ENCODE assay signal across 13 cellular contexts in genomic region chr17:78019976-78020716, GRCh38.
DNase-seq lines count a peak whose midpoint lies in the region; ATAC-seq and TF ChIP-seq lines count a peak whose summit lies in the region.
"Had no signal": no experiment of that assay in that cellular context is flagged by ENCODE, and none has a peak within 500 bp of the region (broad histone marks: within the 10 kb centered on the region; RNA-seq: fewer than 3 reads in every experiment).

No MANE protein-coding gene starts in this region.

- H3K4me3 ChIP-seq in OCI-LY3 (ENCODE audit: low read length) (peak overlapping the region; percentile 63), neutrophil (ENCODE audit: low read depth in 1 of 2, low read length in 1 of 2) (no peak overlapping the region)
- H3K4me3 ChIP-seq: left lung, upper lobe of left lung had no signal

- no peaks in the 10 kb centered on the region for H3K79me2 ChIP-seq in OCI-LY3 (ENCODE audit: low read length)

- peak overlapping the region; percentile 64; the same call in 1 of the 2 replicates for H2AFZ ChIP-seq in OCI-LY3 (ENCODE audit: low read depth, low read length)

- no peaks in the 10 kb centered on the region for H3K27me3 Mint-ChIP-seq in activated CD4-positive, alpha-beta T cell treated with anti-CD3 and anti-CD28 coated beads for 36 hours

- no peaks in the 10 kb centered on the region for H3K9me3 Mint-ChIP-seq in activated CD4-positive, alpha-beta T cell treated with anti-CD3 and anti-CD28 coated beads for 36 hours (ENCODE audit: low read depth)
- H3K9me3 Mint-ChIP-seq: endodermal cell had no signal

- no peaks in the 10 kb centered on the region for H3K9me3 ChIP-seq in OCI-LY3 (ENCODE audit: insufficient read depth, low read length)
- no peaks in the 10 kb centered on the region for H3K9me3 ChIP-seq in neutrophil
- H3K9me3 ChIP-seq: left lung, upper lobe of left lung had no signal

- peak; percentile 73 for ATAC-seq in activated CD4-positive, alpha-beta T cell treated with anti-CD3 and anti-CD28 coated beads for 36 hours
- ATAC-seq in GM21423 (IDR thresholded peaks at IDR 0.05; ENCODE audit: unreplicated experiment) (peak; percentile 50), HG02870 (IDR thresholded peaks at IDR 0.05; ENCODE audit: unreplicated experiment) (no peak), HG02678 (IDR thresholded peaks at IDR 0.05; ENCODE audit: unreplicated experiment) (no peak)

- H3K4me1 Mint-ChIP-seq in activated CD4-positive, alpha-beta T cell treated with anti-CD3 and anti-CD28 coated beads for 36 hours: peaks cover 33% of the 10 kb centered on the region

- intact Hi-C loops in activated CD4-positive, alpha-beta T cell treated with anti-CD3 and anti-CD28 coated beads for 36 hours (cut with DNase I, micrococcal nuclease): loop anchor here in 1 of 2 experiments (1.0 kb wide), 2 partner anchors 114 to 156 kb away; no protein-coding TSS in a partner anchor

- H3K27ac ChIP-seq in OCI-LY3 (ENCODE audit: low read length) (peak overlapping the region; percentile 72), neutrophil (peak overlapping the region; percentile 16)
- H3K27ac ChIP-seq: left lung, upper lobe of left lung had no signal

- H3K36me3 Mint-ChIP-seq in activated CD4-positive, alpha-beta T cell treated with anti-CD3 and anti-CD28 coated beads for 36 hours (ENCODE audit: low read depth): no peaks in the 10 kb centered on the region

- H3K4me3 Mint-ChIP-seq in activated CD4-positive, alpha-beta T cell treated with anti-CD3 and anti-CD28 coated beads for 36 hours: peak overlapping the region; percentile 7
- H3K4me3 Mint-ChIP-seq: endodermal cell had no signal

- H3K36me3 ChIP-seq in OCI-LY3 (replicated peaks; ENCODE audit: low read depth, low read length) (no peaks in the 10 kb centered on the region), neutrophil (peaks cover 9% of the 10 kb centered on the region)
- H3K36me3 ChIP-seq: left lung, upper lobe of left lung had no signal

- CTCF ChIA-PET in activated CD4-positive, alpha-beta T cell treated with anti-CD3 and anti-CD28 coated beads for 36 hours (lab: Charles Lee): interaction anchor here (0.6 to 3.2 kb wide), 35 partner anchors 10 to 997 kb away, joined by 3 to 24 read pairs (median 4); no protein-coding TSS in a partner anchor

- peak overlapping the region; percentile 78 for H3K27ac Mint-ChIP-seq in activated CD4-positive, alpha-beta T cell treated with anti-CD3 and anti-CD28 coated beads for 36 hours
- H3K27ac Mint-ChIP-seq: endodermal cell had no signal

- H3K27me3 ChIP-seq in OCI-LY3 (ENCODE audit: low read depth, low read length) (peaks cover 50% of the 10 kb centered on the region), neutrophil (no peaks in the 10 kb centered on the region)
- H3K27me3 ChIP-seq: left lung, upper lobe of left lung had no signal

- H4K20me1 ChIP-seq in OCI-LY3 (ENCODE audit: insufficient read depth, low read length): no peaks in the 10 kb centered on the region

- peak overlapping the region; percentile 81 for H3K4me2 ChIP-seq in OCI-LY3 (ENCODE audit: low read length)

- H3K9ac ChIP-seq in OCI-LY3 (ENCODE audit: low read length): peak overlapping the region; percentile 47

- DNase-seq in activated CD4-positive, alpha-beta T cell treated with anti-CD3 and anti-CD28 coated beads for 36 hours: no peak
- DNase-seq in activated CD4-positive, alpha-beta T cell treated with anti-CD3 and anti-CD28 coated beads for 1 hour: no peak
- no peak for DNase-seq in OCI-M2 (lab: John Stamatoyannopoulos, UW; ENCODE audit: unreplicated experiment)
- DNase-seq: activated CD4-positive, alpha-beta T cell treated with anti-CD3 and anti-CD28 coated beads, Interleukin-2, amount 50 U/mL, for 1 hour; endodermal cell; head of caudate nucleus; left lung; upper lobe of left lung had no signal

- TF ChIP-seq CTCF in OCI-LY3 (IDR thresholded peaks at IDR 0.05; ENCODE audit: low read depth, low read length) (no peak), neutrophil (IDR thresholded peaks at IDR 0.05) (no peak)

- peaks cover 31% of the 10 kb centered on the region for H3K4me1 ChIP-seq in OCI-LY3 (ENCODE audit: low read length)
- peaks cover 13 to 26% of the 10 kb centered on the region in 2 experiments for H3K4me1 ChIP-seq in neutrophil (ENCODE audit: control insufficient read depth in 1 of 2, insufficient read depth in 1 of 2, low read depth in 1 of 2, low read length in 1 of 2)
- H3K4me1 ChIP-seq: left lung had no signal

- POLR2A ChIA-PET in activated CD4-positive, alpha-beta T cell treated with anti-CD3 and anti-CD28 coated beads for 36 hours (lab: Charles Lee): interaction anchor here (0.6 to 1.6 kb wide), 4 partner anchors 62 to 205 kb away, joined by 3 to 5 read pairs (median 4); partner anchors contain the start of gene TNRC6C

Comparison
In these comparisons a context has a peak if more than half of its experiments do, and no peak if none do; other contexts are left out.
1. ATAC-seq: peak in activated CD4-positive, alpha-beta T cell treated with anti-CD3 and anti-CD28 coated beads for 36 hours (single experiment) and GM21423 (single experiment); none in HG02870 (single experiment) and HG02678 (single experiment).